Comparison of ENCODE assay signal across 9 cellular contexts in the genomic region with DNA sequence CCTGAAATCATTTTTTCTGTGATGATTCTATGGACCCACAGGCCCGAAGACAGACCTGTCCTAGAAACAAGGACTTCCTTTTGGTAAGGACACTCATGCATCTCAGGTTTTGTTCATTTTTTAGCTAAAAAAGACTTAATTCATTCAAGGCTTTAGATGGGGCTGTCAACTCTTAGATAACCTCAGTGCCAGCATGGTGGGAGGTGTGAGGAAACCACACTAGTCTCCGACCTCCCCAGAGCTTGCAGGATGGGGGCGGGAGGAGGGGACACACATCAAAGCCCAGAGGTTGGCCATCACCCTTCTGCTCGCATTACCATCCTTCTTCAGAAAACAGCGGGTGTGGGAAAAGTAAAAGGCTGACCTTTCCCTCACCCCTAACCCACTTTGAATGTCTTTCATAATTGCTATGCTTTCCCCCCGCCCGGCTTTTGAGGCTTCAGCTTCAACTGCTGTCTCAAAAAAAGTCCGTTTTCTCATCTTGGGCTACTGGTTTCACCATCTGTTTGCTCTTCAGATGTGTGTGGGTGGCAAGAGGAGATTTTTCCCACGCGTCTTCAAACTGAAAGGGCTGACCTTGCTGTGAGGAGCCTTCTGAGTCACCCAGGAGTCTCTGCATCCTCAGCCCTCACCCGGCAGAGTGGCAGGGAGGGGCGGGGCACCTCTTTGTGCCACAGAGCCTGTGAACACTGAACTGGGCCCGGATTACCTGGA. TPM values are rescaled to one million over a fixed set of nuclear protein-coding genes. Genes with fewer than 3 reads are reported as not detected.
DNase-seq lines count a peak whose midpoint lies in the region; ATAC-seq and TF ChIP-seq lines count a peak whose summit lies in the region.
"Had no signal": no experiment of that assay in that cellular context is flagged by ENCODE, and none has a peak within 500 bp of the region (broad histone marks: within the 10 kb centered on the region; RNA-seq: fewer than 3 reads in every experiment).

No MANE protein-coding gene starts in this region.

- ATAC-seq in GM21786 (IDR thresholded peaks at IDR 0.05; ENCODE audit: unreplicated experiment) = peak; percentile 86

- peak; percentile 87 for DNase-seq in GM03348 (ENCODE audit: low spot score)
- peak; percentile 92 for DNase-seq in LHCN-M2 (ENCODE audit: low read depth)
- peak; percentile 62 for DNase-seq in activated CD8-positive, alpha-beta memory T cell treated with anti-CD3 and anti-CD28 coated beads, Interleukin-2, amount 50 U/mL, for 24 hours (ENCODE audit: extremely low read depth)
- peak; percentile 94 for DNase-seq in fibroblast of villous mesenchyme (ENCODE audit: low read depth)
- DNase-seq in stimulated activated CD4-positive, alpha-beta T cell treated with anti-CD3 and anti-CD28 coated beads, Interleukin-4, amount 100 ng/mL, for 1 hour = peak; percentile 73
- DNase-seq in NCI-H748 (lab: John Stamatoyannopoulos, UW; ENCODE audit: unreplicated experiment) = no peak
- DNase-seq in NCI-H1105 (lab: John Stamatoyannopoulos, UW) = no peak

- no peak overlapping the region for H3K4me3 ChIP-seq in fibroblast of villous mesenchyme (ENCODE audit: low read depth, low read length)
- H3K4me3 ChIP-seq: SK-N-MC had no signal

- no peak for TF ChIP-seq CTCF in fibroblast of villous mesenchyme (IDR thresholded peaks at IDR 0.05; ENCODE audit: insufficient read depth, low read depth, low read length)

RNA-seq across cellular contexts. Expression of a gene that starts 27.6 kb away (rescaled TPM):
- total RNA-seq in LHCN-M2 (2014; rRNA removed) = not detected in 2 replicates
- polyA plus RNA-seq in LHCN-M2 (2012) = 0.22 TPM
- total RNA-seq in fibroblast of villous mesenchyme = under 0.01 TPM in 2 replicates

RNA-seq across cellular contexts. Expression of a gene that starts 29.3 kb away (rescaled TPM):
- total RNA-seq in LHCN-M2 (2014; rRNA removed) (not detected in 2 replicates), fibroblast of villous mesenchyme (not detected in 2 replicates)
- not detected for polyA plus RNA-seq in LHCN-M2 (2012)

Comparison
In these comparisons a context has a peak if more than half of its experiments do, and no peak if none do; other contexts are left out.
1. DNase-seq: peak in GM03348 (single experiment), LHCN-M2 (single experiment), activated CD8-positive, alpha-beta memory T cell treated with anti-CD3 and anti-CD28 coated beads, Interleukin-2, amount 50 U/mL, for 24 hours (single experiment), fibroblast of villous mesenchyme (single experiment) and stimulated activated CD4-positive, alpha-beta T cell treated with anti-CD3 and anti-CD28 coated beads, Interleukin-4, amount 100 ng/mL, for 1 hour (single experiment); none in NCI-H748 (single experiment) and NCI-H1105 (single experiment).